ENCODE assay signal across 8 cellular contexts in genomic region chrX:135520022-135520552, GRCh38. TPM values are rescaled to one million over a fixed set of nuclear protein-coding genes. Genes with fewer than 3 reads are reported as not detected.
DNase-seq lines count a peak whose midpoint lies in the region; ATAC-seq lines count a peak whose summit lies in the region.

No MANE protein-coding gene starts in this region.

- peaks cover 0 to 4% (median 0%) of the 10 kb centered on the region in 11 donors for H3K9me3 Mint-ChIP-seq in naive thymus-derived CD4-positive, alpha-beta T cell

- H3K4me1 ChIP-seq in HUES64 (ENCODE audit: insufficient read depth, low read length) = peaks cover 10% of the 10 kb centered on the region; the same call in 1 of the 2 replicates
- H3K4me1 ChIP-seq in naive thymus-derived CD4-positive, alpha-beta T cell (ENCODE audit: control insufficient read depth in 2 of 2, insufficient read depth in 2 of 2, low read length in 2 of 2) = peaks cover 5 to 12% of the 10 kb centered on the region in 2 donors

- ATAC-seq in naive thymus-derived CD4-positive, alpha-beta T cell = no peak
- ATAC-seq in GM21447 (IDR thresholded peaks at IDR 0.05; ENCODE audit: unreplicated experiment) (no peak), GM21825 (IDR thresholded peaks at IDR 0.05; ENCODE audit: unreplicated experiment) (no peak)

- no peak for DNase-seq in naive thymus-derived CD4-positive, alpha-beta T cell
- DNase-seq in posterior vena cava (ENCODE audit: low spot score) = no peak
- DNase-seq in NCI-H1048 (lab: John Stamatoyannopoulos, UW) = no peak

- peak overlapping the region; percentile 95 to 100 (median 98) for H3K27ac Mint-ChIP-seq in naive thymus-derived CD4-positive, alpha-beta T cell

- H3K27ac ChIP-seq in HUES64 (ENCODE audit: low read depth, low read length) (peak overlapping the region; percentile 75; the same call in 1 of the 2 replicates), cingulate gyrus (ENCODE audit: low read depth, low read length) (peak overlapping the region; percentile 69)
- H3K27ac ChIP-seq in naive thymus-derived CD4-positive, alpha-beta T cell (ENCODE audit: low read depth, low read length) = peak overlapping the region; percentile 90

- peaks cover 0 to 7% (median 0%) of the 10 kb centered on the region in 5 donors for H3K36me3 Mint-ChIP-seq in naive thymus-derived CD4-positive, alpha-beta T cell

- POLR2A ChIA-PET in naive thymus-derived CD4-positive, alpha-beta T cell (lab: Charles Lee) = interaction anchor here (0.7 to 1.4 kb wide), 4 partner anchors 10 to 19 kb away, joined by 3 to 5 read pairs (median 4); no protein-coding TSS in a partner anchor

- intact Hi-C loops in naive thymus-derived CD4-positive, alpha-beta T cell (cut with micrococcal nuclease) = loop anchor here (1.0 to 10.0 kb wide), 15 partner anchors 36 to 1361 kb away; partner anchors contain the start of genes FHL1 (in 1 of the 2), HPRT1 (in 1 of the 2), HTATSF1 (in 1 of the 2) and MAP7D3 (in 1 of the 2)
- intact Hi-C loops in posterior vena cava (cut with DNase I) = no loop called here

- H3K4me3 Mint-ChIP-seq in naive thymus-derived CD4-positive, alpha-beta T cell = peak overlapping the region; percentile 93 to 100 (median 99)

- WGBS in HUES64 = 29% methylated on average over 12 of the region's 12 CpGs

- CTCF ChIA-PET in naive thymus-derived CD4-positive, alpha-beta T cell (lab: Charles Lee) = interaction anchor here (0.5 kb wide), 1 partner anchor 35 kb away, joined by 3 read pairs; no protein-coding TSS in a partner anchor

- H3K4me1 Mint-ChIP-seq in naive thymus-derived CD4-positive, alpha-beta T cell = peaks cover 5 to 34% (median 29%) of the 10 kb centered on the region in 7 donors

- H3K9ac ChIP-seq in HUES64 (ENCODE audit: low read depth, low read length) = peak overlapping the region; percentile 52; the same call in 1 of the 2 replicates

- H3K4me3 ChIP-seq in GM08714 (ENCODE audit: low read length) (peak overlapping the region; percentile 59; the same call in 1 of the 2 replicates), HUES64 (ENCODE audit: low read length) (peak overlapping the region; percentile 81)
- H3K4me3 ChIP-seq in naive thymus-derived CD4-positive, alpha-beta T cell (ENCODE audit: low read length) = peak overlapping the region; percentile 62

- no peaks in the 10 kb centered on the region for H3K27me3 ChIP-seq in HUES64 (ENCODE audit: insufficient read depth, low read length)
- no peaks in the 10 kb centered on the region for H3K27me3 ChIP-seq in naive thymus-derived CD4-positive, alpha-beta T cell (ENCODE audit: control insufficient read depth in 2 of 2, insufficient read depth in 2 of 2, low read length in 2 of 2)

- H3K9me3 ChIP-seq in HUES64 (ENCODE audit: insufficient read depth, low read depth, low read length) = no peaks in the 10 kb centered on the region
- H3K9me3 ChIP-seq in naive thymus-derived CD4-positive, alpha-beta T cell (ENCODE audit: control insufficient read depth in 2 of 3, low read length in 3 of 3) = no peaks in the 10 kb centered on the region

- peaks cover 0 to 3% (median 0%) of the 10 kb centered on the region in 5 donors for H3K27me3 Mint-ChIP-seq in naive thymus-derived CD4-positive, alpha-beta T cell

- H3K36me3 ChIP-seq in HUES64 (ENCODE audit: insufficient read depth, low read length) = no peaks in the 10 kb centered on the region
- peaks cover 0 to 8% (median 0%) of the 10 kb centered on the region in 3 experiments for H3K36me3 ChIP-seq in naive thymus-derived CD4-positive, alpha-beta T cell (ENCODE audit: control insufficient read depth in 2 of 3, insufficient read depth in 3 of 3, low read length in 3 of 3)

RNA-seq across cellular contexts. Expression of gene INTS6L, which starts 0.4 kb away (rescaled TPM):
- 6.3 TPM for polyA plus RNA-seq in HUES64 (2013, experiment 1 of 2)
- 6.4 TPM for polyA plus RNA-seq in HUES64 (2013, experiment 2 of 2)
- total RNA-seq in naive thymus-derived CD4-positive, alpha-beta T cell = 10 to 100 TPM; 31.0 to 46.8 (median 32.4) TPM
- 1 to 10 TPM; 5.9 to 9.2 TPM for polyA plus RNA-seq in naive thymus-derived CD4-positive, alpha-beta T cell
- total RNA-seq in posterior vena cava = 1 to 10 TPM; 8.2 to 9.1 TPM

Comparison
In these comparisons a context has a peak if more than half of its experiments do, and no peak if none do; other contexts are left out.
1. intact Hi-C loops: an anchor here in naive thymus-derived CD4-positive, alpha-beta T cell (1.0 to 10.0 kb wide); none called in posterior vena cava.